16 cellular contexts compared by ENCODE assay signal in genomic region chr1:203299180-203299579, GRCh38. TPM values are rescaled to one million over a fixed set of nuclear protein-coding genes. Genes with fewer than 3 reads are reported as not detected.
DNase-seq lines count a peak whose midpoint lies in the region; ATAC-seq, FAIRE-seq and TF ChIP-seq lines count a peak whose summit lies in the region.
"Had no signal": no experiment of that assay in that cellular context is flagged by ENCODE, and none has a peak within 500 bp of the region (broad histone marks: within the 10 kb centered on the region; RNA-seq: fewer than 3 reads in every experiment).

No MANE protein-coding gene starts in this region.

- peaks cover 25 to 26% of the 10 kb centered on the region in 2 donors for H3K4me1 Mint-ChIP-seq in effector memory CD8-positive, alpha-beta T cell (ENCODE audit: low read depth in 2 of 2)

- H3K27me3 ChIP-seq in colonic mucosa = no peaks in the 10 kb centered on the region

- H3K9me3 ChIP-seq in kidney (ENCODE audit: control insufficient read depth in 1 of 2, low read length in 2 of 2) = no peaks in the 10 kb centered on the region
- no peaks in the 10 kb centered on the region for H3K9me3 ChIP-seq in colonic mucosa

- H3K27ac Mint-ChIP-seq in effector memory CD8-positive, alpha-beta T cell = peak overlapping the region in 1 of 2 donors; percentile 51
- H3K27ac Mint-ChIP-seq: dendritic cell treated with granulocyte-macrophage colony-stimulating factor and Interleukin-4, amounts not matched to agents 40 ng/mL and 50 ng/mL, for 4 days had no signal

- no peaks in the 10 kb centered on the region for H3K9me3 Mint-ChIP-seq in effector memory CD8-positive, alpha-beta T cell
- H3K9me3 Mint-ChIP-seq: dendritic cell treated with granulocyte-macrophage colony-stimulating factor and Interleukin-4, amounts not matched to agents 40 ng/mL and 50 ng/mL, for 4 days had no signal

- no peak for FAIRE-seq in kidney (lab: Jason Lieb, UNC)
- FAIRE-seq: frontal cortex had no signal

- ATAC-seq in GM19351 (IDR thresholded peaks at IDR 0.05; ENCODE audit: unreplicated experiment) (peak; percentile 45), HG03354 (IDR thresholded peaks at IDR 0.05; ENCODE audit: poor library complexity, severe bottlenecking, unreplicated experiment) (peak; percentile 66), GM18870 (IDR thresholded peaks at IDR 0.05; ENCODE audit: unreplicated experiment) (no peak), HG03097 (IDR thresholded peaks at IDR 0.05; ENCODE audit: low FRiP score, unreplicated experiment) (no peak)
- peak; percentile 39 for ATAC-seq in effector memory CD8-positive, alpha-beta T cell (replicated peaks)
- ATAC-seq: left ventricle myocardium superior had no signal

- no peak overlapping the region for H3K9ac ChIP-seq in kidney (ENCODE audit: low read length in 2 of 2)
- H3K9ac ChIP-seq in colonic mucosa (ENCODE audit: low read depth in 2 of 2, low read length in 2 of 2) = no peak overlapping the region
- H3K9ac ChIP-seq: GM23248 had no signal

- TF ChIP-seq CTCF in kidney (IDR thresholded peaks at IDR 0.05; ENCODE audit: borderline replicate concordance, extremely low read depth, insufficient read depth) (no peak), colonic mucosa (IDR thresholded peaks at IDR 0.05) (no peak)

- no peak overlapping the region for H3K4me3 Mint-ChIP-seq in effector memory CD8-positive, alpha-beta T cell
- H3K4me3 Mint-ChIP-seq: dendritic cell treated with granulocyte-macrophage colony-stimulating factor and Interleukin-4, amounts not matched to agents 40 ng/mL and 50 ng/mL, for 4 days had no signal

- H3K4me1 ChIP-seq in kidney (ENCODE audit: control insufficient read depth in 1 of 2, insufficient read depth in 1 of 2, low read depth in 1 of 2, low read length in 2 of 2) = peaks cover 0 to 5% of the 10 kb centered on the region in 2 donors
- H3K4me1 ChIP-seq in colonic mucosa = no peaks in the 10 kb centered on the region

- intact Hi-C loops in kidney (cut with DNase I) (no loop called here), colonic mucosa (cut with DNase I) (no loop called here)

- H3K4me3 ChIP-seq in GM08714 (ENCODE audit: low read length) (peak overlapping the region; percentile 22; the same call in 1 of the 2 replicates), kidney (ENCODE audit: low read length in 2 of 2) (no peak overlapping the region), colonic mucosa (no peak overlapping the region)
- H3K4me3 ChIP-seq: GM23248 had no signal

- no peaks in the 10 kb centered on the region for H3K27me3 Mint-ChIP-seq in effector memory CD8-positive, alpha-beta T cell

- DNase-seq in effector memory CD8-positive, alpha-beta T cell = no peak
- DNase-seq in kidney = no peak
- DNase-seq in colonic mucosa = no peak
- DNase-seq: GF-D8, GM23248, left ventricle myocardium superior, NCI-H1436 treated with DMSO at 0.1 percent for 48 hours, T-helper 9 cell had no signal

- H3K36me3 ChIP-seq in kidney (ENCODE audit: control insufficient read depth in 1 of 2, insufficient read depth in 2 of 2, low read length in 2 of 2) (no peaks in the 10 kb centered on the region), colonic mucosa (no peaks in the 10 kb centered on the region)

- no peak overlapping the region for H3K27ac ChIP-seq in kidney (ENCODE audit: low read depth in 2 of 2, low read length in 2 of 2)
- H3K27ac ChIP-seq in colonic mucosa = no peak overlapping the region
- H3K27ac ChIP-seq: GM23248 had no signal

- H3K36me3 Mint-ChIP-seq in effector memory CD8-positive, alpha-beta T cell (ENCODE audit: insufficient read depth) = peaks cover 4% of the 10 kb centered on the region

RNA-seq across cellular contexts. Expression of gene BTG2, which starts 6.1 kb away (rescaled TPM):
- total RNA-seq in kidney = 59.9 TPM
- polyA plus RNA-seq in kidney (ENCODE audit: insufficient read depth, low read depth, low replicate concordance) = 156 TPM
- total RNA-seq in colonic mucosa = 10 to 100 TPM; 66.4 to 88.0 TPM

RNA-seq across cellular contexts. Expression of gene FMOD, which starts 51.7 kb away (rescaled TPM):
- total RNA-seq in kidney (22.3 TPM), colonic mucosa (10 to 100 TPM; 38.6 to 49.3 TPM)
- 7.0 TPM for polyA plus RNA-seq in kidney (ENCODE audit: insufficient read depth, low read depth, low replicate concordance)
- total RNA-seq: osteocyte had no signal

Comparison
In these comparisons a context has a peak if more than half of its experiments do, and no peak if none do; other contexts are left out.
1. ATAC-seq: peak in GM19351 (single experiment), HG03354 (single experiment) and effector memory CD8-positive, alpha-beta T cell (single experiment); none in GM18870 (single experiment) and HG03097 (single experiment).